ENCODE assay signal across 8 cellular contexts in genomic region chr17:78314683-78315354, GRCh38. TPM values are rescaled to one million over a fixed set of nuclear protein-coding genes. Genes with fewer than 3 reads are reported as not detected.
DNase-seq lines count a peak whose midpoint lies in the region; ATAC-seq, FAIRE-seq and TF ChIP-seq lines count a peak whose summit lies in the region.

No MANE protein-coding gene starts in this region.

- no peak overlapping the region for H2AFZ ChIP-seq in keratinocyte (ENCODE audit: control insufficient read depth, low read length)

- DNase-seq in activated CD4-positive, alpha-beta T cell treated with anti-CD3 and anti-CD28 coated beads, Interleukin-2, amount 10 ng/mL, durations not matched to agents 24 days and 14 days, result no peak
- DNase-seq in activated CD4-positive, alpha-beta T cell treated with anti-CD3 and anti-CD28 coated beads, Interleukin-2, amount 50 U/mL, for 1 hour, result no peak
- DNase-seq in activated T-helper 1 cell treated with anti-CD3 and anti-CD28 coated beads, Interleukin-12 subunit alpha, Interleukin-12 subunit beta, Interleukin-2, Interleukin-4 antibody, amounts not matched to agents 30 ng/mL and 10 ng/mL and 1 ng/mL, durations not matched to agents 14 hours and 24 hours and 36 hours (ENCODE audit: low spot score), result no peak
- DNase-seq in keratinocyte (ENCODE audit: low read depth, low spot score) (no peak), testis (no peak), anterior cingulate cortex (lab: John Stamatoyannopoulos, UW) (no peak)

- TF ChIP-seq CTCF in keratinocyte (optimal IDR thresholded peaks at IDR 0.05 in 1 of 3, IDR thresholded peaks at IDR 0.05 in 1 of 3, conservative IDR thresholded peaks at IDR 0.05 in 1 of 3; ENCODE audit: extremely low read depth in 1 of 3, insufficient read depth in 2 of 3, low read length in 3 of 3) (peak in 1 of 3 experiments; percentile 8), testis (IDR thresholded peaks at IDR 0.05) (peak in 1 of 3 experiments; percentile 8)

- H3K9me1 ChIP-seq in keratinocyte (ENCODE audit: control insufficient read depth, extremely low read depth, insufficient read depth, low read length), result no peaks in the 10 kb centered on the region

- peaks cover 13% of the 10 kb centered on the region for H3K27me3 Mint-ChIP-seq in activated CD4-positive, alpha-beta T cell treated with anti-CD3 and anti-CD28 coated beads, Interleukin-2, amount 10 ng/mL, durations not matched to agents 24 days and 14 days
- peaks cover 9% of the 10 kb centered on the region for H3K27me3 Mint-ChIP-seq in activated T-helper 1 cell treated with anti-CD3 and anti-CD28 coated beads, Interleukin-12 subunit alpha, Interleukin-12 subunit beta, Interleukin-2, Interleukin-4 antibody, amounts not matched to agents 30 ng/mL and 10 ng/mL and 1 ng/mL, durations not matched to agents 14 hours and 24 hours and 36 hours (ENCODE audit: insufficient read depth)

- H3K4me2 ChIP-seq in keratinocyte (ENCODE audit: control insufficient read depth, extremely low read depth, insufficient read depth, low read depth, low read length), result peak overlapping the region; percentile 58

- no peaks in the 10 kb centered on the region for H3K36me3 Mint-ChIP-seq in activated CD4-positive, alpha-beta T cell treated with anti-CD3 and anti-CD28 coated beads, Interleukin-2, amount 10 ng/mL, durations not matched to agents 24 days and 14 days (ENCODE audit: low read depth)
- no peaks in the 10 kb centered on the region for H3K36me3 Mint-ChIP-seq in activated T-helper 1 cell treated with anti-CD3 and anti-CD28 coated beads, Interleukin-12 subunit alpha, Interleukin-12 subunit beta, Interleukin-2, Interleukin-4 antibody, amounts not matched to agents 30 ng/mL and 10 ng/mL and 1 ng/mL, durations not matched to agents 14 hours and 24 hours and 36 hours (ENCODE audit: low read depth)

- TF ChIP-seq POLR2A in testis (IDR thresholded peaks at IDR 0.05), result no peak

- ATAC-seq in GM21390 (IDR thresholded peaks at IDR 0.05; ENCODE audit: unreplicated experiment), result no peak
- no peak for ATAC-seq in GM18520 (IDR thresholded peaks at IDR 0.05; ENCODE audit: unreplicated experiment)

- no peak for FAIRE-seq in keratinocyte (lab: Jason Lieb, UNC)

- H3K9me3 Mint-ChIP-seq in activated CD4-positive, alpha-beta T cell treated with anti-CD3 and anti-CD28 coated beads, Interleukin-2, amount 10 ng/mL, durations not matched to agents 24 days and 14 days, result no peaks in the 10 kb centered on the region
- H3K9me3 Mint-ChIP-seq in activated T-helper 1 cell treated with anti-CD3 and anti-CD28 coated beads, Interleukin-12 subunit alpha, Interleukin-12 subunit beta, Interleukin-2, Interleukin-4 antibody, amounts not matched to agents 30 ng/mL and 10 ng/mL and 1 ng/mL, durations not matched to agents 14 hours and 24 hours and 36 hours, result no peaks in the 10 kb centered on the region

- no peaks in the 10 kb centered on the region for H3K9me3 ChIP-seq in keratinocyte (ENCODE audit: control insufficient read depth, low read depth, low read length)
- no peaks in the 10 kb centered on the region for H3K9me3 ChIP-seq in testis

- intact Hi-C loops in activated CD4-positive, alpha-beta T cell treated with anti-CD3 and anti-CD28 coated beads, Interleukin-2, amount 10 ng/mL, durations not matched to agents 24 days and 14 days (cut with micrococcal nuclease), result loop anchor here (1.0 to 2.0 kb wide), 2 partner anchors 26 to 41 kb away; no protein-coding TSS in a partner anchor
- intact Hi-C loops in activated T-helper 1 cell treated with anti-CD3 and anti-CD28 coated beads, Interleukin-12 subunit alpha, Interleukin-12 subunit beta, Interleukin-2, Interleukin-4 antibody, amounts not matched to agents 30 ng/mL and 10 ng/mL and 1 ng/mL, durations not matched to agents 14 hours and 24 hours and 36 hours (cut with micrococcal nuclease), result loop anchor here (1.0 to 2.0 kb wide), 4 partner anchors 24 to 64 kb away; no protein-coding TSS in a partner anchor
- intact Hi-C loops in testis (cut with DNase I; ENCODE audit: low total_unique reads), result no loop called here

- peaks cover 42% of the 10 kb centered on the region for H3K4me1 Mint-ChIP-seq in activated CD4-positive, alpha-beta T cell treated with anti-CD3 and anti-CD28 coated beads, Interleukin-2, amount 10 ng/mL, durations not matched to agents 24 days and 14 days
- peaks cover 44% of the 10 kb centered on the region for H3K4me1 Mint-ChIP-seq in activated T-helper 1 cell treated with anti-CD3 and anti-CD28 coated beads, Interleukin-12 subunit alpha, Interleukin-12 subunit beta, Interleukin-2, Interleukin-4 antibody, amounts not matched to agents 30 ng/mL and 10 ng/mL and 1 ng/mL, durations not matched to agents 14 hours and 24 hours and 36 hours (ENCODE audit: low read depth)

- H3K27ac ChIP-seq in keratinocyte (ENCODE audit: control insufficient read depth, insufficient read depth, low read length) (peak overlapping the region; percentile 80), testis (peak overlapping the region; percentile 32 to 71)

- H3K4me3 ChIP-seq in keratinocyte (ENCODE audit: control insufficient read depth in 2 of 3, extremely low read depth in 1 of 3, insufficient read depth in 2 of 3, low read depth in 1 of 3, low read length in 3 of 3) (peak overlapping the region in 2 of 3 experiments; percentile 46 to 51), testis (no peak overlapping the region)

- no peaks in the 10 kb centered on the region for H3K79me2 ChIP-seq in keratinocyte (ENCODE audit: control insufficient read depth, insufficient read depth, low read length)

- no peaks in the 10 kb centered on the region for H3K36me3 ChIP-seq in keratinocyte (ENCODE audit: control insufficient read depth in 2 of 2, extremely low read depth in 1 of 2, insufficient read depth in 2 of 2, low read length in 2 of 2)
- H3K36me3 ChIP-seq in testis (ENCODE audit: low read depth, missing control alignments), result no peaks in the 10 kb centered on the region

- H3K27me3 ChIP-seq in keratinocyte (ENCODE audit: control insufficient read depth, extremely low read depth, insufficient read depth, low read length) (no peaks in the 10 kb centered on the region), testis (no peaks in the 10 kb centered on the region)

- peak overlapping the region; percentile 81 for H3K27ac Mint-ChIP-seq in activated CD4-positive, alpha-beta T cell treated with anti-CD3 and anti-CD28 coated beads, Interleukin-2, amount 10 ng/mL, durations not matched to agents 24 days and 14 days
- peak overlapping the region; percentile 68 for H3K27ac Mint-ChIP-seq in activated T-helper 1 cell treated with anti-CD3 and anti-CD28 coated beads, Interleukin-12 subunit alpha, Interleukin-12 subunit beta, Interleukin-2, Interleukin-4 antibody, amounts not matched to agents 30 ng/mL and 10 ng/mL and 1 ng/mL, durations not matched to agents 14 hours and 24 hours and 36 hours

- H3K4me1 ChIP-seq in keratinocyte (ENCODE audit: control insufficient read depth, extremely low read depth, insufficient read depth, low read length) (peaks cover 41% of the 10 kb centered on the region), testis (peaks cover 30% of the 10 kb centered on the region)

- peak overlapping the region; percentile 73 for H3K4me3 Mint-ChIP-seq in activated CD4-positive, alpha-beta T cell treated with anti-CD3 and anti-CD28 coated beads, Interleukin-2, amount 10 ng/mL, durations not matched to agents 24 days and 14 days
- H3K4me3 Mint-ChIP-seq in activated T-helper 1 cell treated with anti-CD3 and anti-CD28 coated beads, Interleukin-12 subunit alpha, Interleukin-12 subunit beta, Interleukin-2, Interleukin-4 antibody, amounts not matched to agents 30 ng/mL and 10 ng/mL and 1 ng/mL, durations not matched to agents 14 hours and 24 hours and 36 hours, result peak overlapping the region; percentile 40

- no peaks in the 10 kb centered on the region for H4K20me1 ChIP-seq in keratinocyte (ENCODE audit: control insufficient read depth, extremely low read depth, insufficient read depth, low read length)

- WGBS in testis, 2 donors, result 80 to 81% methylated on average over 7 to 12 of the region's 12 CpGs

- peak overlapping the region; percentile 65 for H3K9ac ChIP-seq in keratinocyte (ENCODE audit: control insufficient read depth, extremely low read depth, insufficient read depth, low read length)

- dilution Hi-C loops in keratinocyte (cut with MboI; ENCODE audit: extremely low pct_ligation_motif_present, low sequenced_read_pairs), result no loop called here

RNA-seq across cellular contexts. Expression of gene SOCS3, which starts 45.1 kb away (rescaled TPM):
- 78.3 and 81.5 TPM in 2 replicates for total RNA-seq in activated CD4-positive, alpha-beta T cell treated with anti-CD3 and anti-CD28 coated beads, Interleukin-2, amount 10 ng/mL, durations not matched to agents 24 days and 14 days
- total RNA-seq in activated T-helper 1 cell treated with anti-CD3 and anti-CD28 coated beads, Interleukin-12 subunit alpha, Interleukin-12 subunit beta, Interleukin-2, Interleukin-4 antibody, amounts not matched to agents 30 ng/mL and 10 ng/mL and 1 ng/mL, durations not matched to agents 14 hours and 24 hours and 36 hours, result 75.4 and 76.3 TPM in 2 replicates
- 2.7 to 16.5 TPM (median 9.4 TPM) in 3 replicates for polyA plus RNA-seq in keratinocyte
- 0.62 TPM for polyA plus RNA-seq in keratinocyte (2011; ENCODE audit: low read depth)
- polyA plus RNA-seq in keratinocyte (2011; cell fraction: cytosol; rRNA removed), result 5.3 and 9.8 TPM in 2 replicates
- 42.9 and 46.8 TPM in 2 replicates for polyA plus RNA-seq in keratinocyte (2011; cell fraction: nucleus; rRNA removed)
- polyA plus RNA-seq in keratinocyte (2012; ENCODE audit: low replicate concordance), result 1.8 and 2.4 TPM in 2 replicates
- polyA minus RNA-seq in keratinocyte, result 2.3 to 8.1 TPM (median 4.7 TPM) in 3 replicates
- polyA minus RNA-seq in keratinocyte (2011; cell fraction: cytosol; rRNA and poly(A)+ RNA removed), result 13.0 TPM
- 28.2 and 31.1 TPM in 2 replicates for polyA minus RNA-seq in keratinocyte (2011; cell fraction: nucleus; rRNA and poly(A)+ RNA removed)
- total RNA-seq in testis, result 10 to 100 TPM in 1 of 2 donors, 1 to 10 TPM in 1; 2.2 to 17.8 TPM
- 9.6 TPM for polyA plus RNA-seq in testis (ENCODE audit: insufficient read depth, low read depth, low replicate concordance)

Comparison
In these comparisons a context has a peak if more than half of its experiments do, and no peak if none do; other contexts are left out.
1. H3K4me3 ChIP-seq: peak in keratinocyte (2 of 3); none in testis (0 of 2).